ENCODE assay signal across 24 cellular contexts in the genomic region with DNA sequence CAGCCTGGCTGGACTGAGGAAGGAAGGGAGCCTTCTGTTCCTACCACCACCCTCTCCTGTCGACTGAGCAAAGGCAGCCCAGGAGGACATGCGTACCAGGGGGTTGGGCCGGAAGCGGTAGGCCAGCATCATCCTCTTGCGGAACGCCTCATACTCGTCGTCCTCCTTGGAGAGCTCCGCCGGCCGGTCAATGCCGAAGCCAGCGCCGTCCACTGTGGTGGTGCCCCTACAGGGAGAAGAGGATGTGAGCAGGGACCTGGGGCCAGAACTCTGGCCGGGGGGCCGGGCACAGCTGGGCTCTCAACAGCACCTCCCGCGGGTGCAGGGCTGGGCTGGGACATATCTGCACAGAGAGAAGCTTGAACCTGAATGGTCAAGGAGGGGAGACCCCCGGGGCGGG. TPM values are rescaled to one million over a fixed set of nuclear protein-coding genes. Genes with fewer than 3 reads are reported as not detected.
"Had no signal": no experiment of that assay in that cellular context is flagged by ENCODE, and none has a peak within 500 bp of the region (broad histone marks: within the 10 kb centered on the region; RNA-seq: fewer than 3 reads in every experiment).

No MANE protein-coding gene starts in this region.

- H3K27ac Mint-ChIP-seq: activated naive CD4-positive, alpha-beta T cell treated with anti-CD3 and anti-CD28 coated beads, Interleukin-2, amount 10 ng/mL, durations not matched to agents 7 days and 5 days; activated naive CD8-positive, alpha-beta T cell treated with anti-CD3 and anti-CD28 coated beads, Interleukin-2, amount 50 U/mL, for 24 hours; stimulated activated naive CD8-positive, alpha-beta T cell treated with anti-CD3 and anti-CD28 coated beads, Interleukin-15, Interleukin-2, amounts not matched to agents 100 ng/mL and 50 ng/mL, for 24 hours had no signal

- DNase-seq: activated CD4-positive, alpha-beta T cell treated with anti-CD3 and anti-CD28 coated beads, Interleukin-2, amount 50 U/mL, for 1 hour; activated CD4-positive, CD25-positive, alpha-beta regulatory T cell treated with anti-CD3 and anti-CD28 coated beads, Interleukin-2, amount 50 U/mL, for 72 hours; activated CD8-positive, alpha-beta memory T cell treated with anti-CD3 and anti-CD28 coated beads, Interleukin-2, amount 50 U/mL, for 4 hours; activated effector memory CD4-positive, alpha-beta T cell treated with Interleukin-2 at 50 U/mL for 16 hours; activated naive CD4-positive, alpha-beta T cell treated with anti-CD3 and anti-CD28 coated beads, Interleukin-2, amount 10 ng/mL, durations not matched to agents 7 days and 5 days; activated naive CD8-positive, alpha-beta T cell treated with anti-CD3 and anti-CD28 coated beads, Interleukin-2, amount 50 U/mL, for 24 hours; activated T-cell treated with anti-CD3 and anti-CD28 coated beads, Interleukin-2, amount 50 U/mL, for 4 hours; aorta; dermis blood vessel endothelial cell; effector memory CD4-positive, alpha-beta T cell; hypothalamus; kidney; occipital lobe; stimulated activated CD4-positive, alpha-beta T cell treated with anti-CD3 and anti-CD28 coated beads, Interleukin-15, amount 100 ng/mL, for 24 hours; stimulated activated CD4-positive, alpha-beta T cell treated with anti-CD3 and anti-CD28 coated beads, Interleukin-2, amount 100 ng/mL, for 48 hours; T-helper 1 cell had no signal

- H3K4me3 ChIP-seq: lung, tibial nerve, vagina had no signal

- FAIRE-seq: bronchial epithelial cell, kidney had no signal

- H3K27me3 ChIP-seq: tibial nerve, vagina had no signal

- ATAC-seq: activated naive CD8-positive, alpha-beta T cell treated with anti-CD3 and anti-CD28 coated beads, Interleukin-2, amount 50 U/mL, for 24 hours; activated T-cell treated with anti-CD3 and anti-CD28 coated beads, Interleukin-2, amount 50 U/mL, for 4 hours; left lobe of liver had no signal

- H3K27ac ChIP-seq: epithelial cell of prostate, tibial nerve, vagina had no signal

- H3K9me3 Mint-ChIP-seq: activated naive CD4-positive, alpha-beta T cell treated with anti-CD3 and anti-CD28 coated beads, Interleukin-2, amount 10 ng/mL, durations not matched to agents 7 days and 5 days; activated naive CD8-positive, alpha-beta T cell treated with anti-CD3 and anti-CD28 coated beads, Interleukin-2, amount 50 U/mL, for 24 hours; activated T-cell treated with anti-CD3 and anti-CD28 coated beads, Interleukin-2, amount 50 U/mL, for 4 hours; stimulated activated naive CD8-positive, alpha-beta T cell treated with anti-CD3 and anti-CD28 coated beads, Interleukin-15, Interleukin-2, amounts not matched to agents 100 ng/mL and 50 ng/mL, for 24 hours had no signal

- H3K9me3 ChIP-seq: tibial nerve, vagina had no signal

- H3K4me3 Mint-ChIP-seq: activated naive CD4-positive, alpha-beta T cell treated with anti-CD3 and anti-CD28 coated beads, Interleukin-2, amount 10 ng/mL, durations not matched to agents 7 days and 5 days; activated naive CD8-positive, alpha-beta T cell treated with anti-CD3 and anti-CD28 coated beads, Interleukin-2, amount 50 U/mL, for 24 hours; activated T-cell treated with anti-CD3 and anti-CD28 coated beads, Interleukin-2, amount 50 U/mL, for 4 hours; stimulated activated naive CD8-positive, alpha-beta T cell treated with anti-CD3 and anti-CD28 coated beads, Interleukin-15, Interleukin-2, amounts not matched to agents 100 ng/mL and 50 ng/mL, for 24 hours had no signal

RNA-seq across cellular contexts. Expression of a gene that starts 3.8 kb away (rescaled TPM):
- total RNA-seq: activated T-cell treated with anti-CD3 and anti-CD28 coated beads, Interleukin-2, amount 50 U/mL, for 4 hours; bronchial epithelial cell; dermis blood vessel endothelial cell; occipital lobe; vagina had no signal
- polyA plus RNA-seq: neural cell had no signal
